ENCODE assay signal across 13 cellular contexts in the genomic region with DNA sequence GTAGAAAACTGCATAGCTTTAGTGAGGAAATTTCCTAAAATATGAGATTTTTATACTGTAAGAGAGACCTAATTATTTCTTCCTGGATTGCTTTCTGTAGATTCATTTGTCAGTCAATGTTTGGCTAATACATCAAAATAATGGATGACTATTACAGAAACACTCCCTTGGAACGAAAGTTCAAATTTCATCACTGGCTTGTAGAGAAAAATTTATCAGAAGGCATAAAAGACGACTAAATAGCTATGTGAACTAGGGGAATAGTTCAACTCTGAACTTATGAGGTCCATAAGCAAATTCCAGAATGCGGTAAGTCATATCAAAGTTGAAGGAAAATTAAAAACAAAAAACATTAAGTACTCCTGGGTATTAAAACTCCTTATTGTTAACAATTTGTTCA. TPM values are rescaled to one million over a fixed set of nuclear protein-coding genes. Genes with fewer than 3 reads are reported as not detected.
DNase-seq lines count a peak whose midpoint lies in the region; ATAC-seq, FAIRE-seq and TF ChIP-seq lines count a peak whose summit lies in the region.
"Had no signal": no experiment of that assay in that cellular context is flagged by ENCODE, and none has a peak within 500 bp of the region (broad histone marks: within the 10 kb centered on the region; RNA-seq: fewer than 3 reads in every experiment).

No MANE protein-coding gene starts in this region.

- H3K27me3 ChIP-seq in SJSA1 (replicated peaks) (no peaks in the 10 kb centered on the region), psoas muscle (ENCODE audit: insufficient read depth in 3 of 3, low read length in 2 of 3) (no peaks in the 10 kb centered on the region)
- H3K27me3 ChIP-seq: tibial nerve had no signal

- H3K36me3 ChIP-seq in SJSA1 (peaks cover 27% of the 10 kb centered on the region), psoas muscle (ENCODE audit: insufficient read depth in 1 of 2, low read depth in 1 of 2) (peaks cover 2 to 47% of the 10 kb centered on the region in 2 donors)

- no peak overlapping the region for H3K4me3 ChIP-seq in AG10803 (ENCODE audit: low read length)
- H3K4me3 ChIP-seq in SJSA1 = no peak overlapping the region
- H3K4me3 ChIP-seq in fibroblast of mammary gland (ENCODE audit: control insufficient read depth, low read depth, low read length) = no peak overlapping the region
- no peak overlapping the region for H3K4me3 ChIP-seq in psoas muscle
- H3K4me3 ChIP-seq: tibial nerve had no signal

- peak overlapping the region; percentile 99 for H3K27ac ChIP-seq in SJSA1
- H3K27ac ChIP-seq in psoas muscle = peak overlapping the region; percentile 73
- H3K27ac ChIP-seq: KMS-11 had no signal

- ATAC-seq in psoas muscle = no peak
- no peak for ATAC-seq in GM18873 (IDR thresholded peaks at IDR 0.05; ENCODE audit: low FRiP score, unreplicated experiment)

- no peak for FAIRE-seq in frontal cortex (lab: Jason Lieb, UNC)

- H3K9me3 ChIP-seq in SJSA1 (replicated peaks) (no peaks in the 10 kb centered on the region), psoas muscle (no peaks in the 10 kb centered on the region)
- H3K9me3 ChIP-seq: tibial nerve had no signal

- H3K4me1 ChIP-seq in SJSA1 (replicated peaks) = peaks cover 34% of the 10 kb centered on the region
- H3K4me1 ChIP-seq in psoas muscle = peaks cover 10% of the 10 kb centered on the region

- intact Hi-C loops in psoas muscle (cut with DNase I) = no loop called here

- TF ChIP-seq CTCF in AG10803 (conservative IDR thresholded peaks at IDR 0.05; ENCODE audit: low read length) (no peak), fibroblast of mammary gland (conservative IDR thresholded peaks at IDR 0.05; ENCODE audit: control insufficient read depth, insufficient read depth, low read depth, low read length) (no peak), psoas muscle (IDR thresholded peaks at IDR 0.05) (no peak)

- DNase-seq in AG10803 (ENCODE audit: low read depth) = peak; percentile 60
- no peak for DNase-seq in SJSA1 (ENCODE audit: low read depth in 1 of 2, low spot score in 2 of 2)
- peak; percentile 76 for DNase-seq in fibroblast of mammary gland (ENCODE audit: low read depth)
- no peak for DNase-seq in psoas muscle
- DNase-seq in NCI-H345 treated with DMSO at 0.1 percent for 48 hours (lab: John Stamatoyannopoulos, UW; ENCODE audit: unreplicated experiment) = no peak
- DNase-seq in frontal cortex (ENCODE audit: low spot score in 2 of 2) = no peak
- DNase-seq in NCI-H146 treated with DMSO at 0.1 percent for 48 hours (lab: John Stamatoyannopoulos, UW; ENCODE audit: unreplicated experiment) = no peak
- DNase-seq: activated CD4-positive, alpha-beta memory T cell treated with anti-CD3 and anti-CD28 coated beads, Interleukin-2, amount 10 ng/mL, durations not matched to agents 7 days and 5 days; activated naive CD4-positive, alpha-beta T cell treated with anti-CD3 and anti-CD28 coated beads for 36 hours; cortex of kidney had no signal

- WGBS in psoas muscle, 3 donors = 78 to 82% (median 81%) methylated on average over 3 of the region's 3 CpGs

RNA-seq across cellular contexts. Expression of a gene that starts 36.0 kb away (rescaled TPM):
- 8.7 and 14.7 TPM in 2 replicates for total RNA-seq in SJSA1 (2014; rRNA removed; shearing (Covaris generic))
- under 1 TPM; 0.32 to 0.86 (median 0.43) TPM for total RNA-seq in psoas muscle
- under 1 TPM; 0.18 to 0.40 (median 0.39) TPM for polyA plus RNA-seq in psoas muscle
- total RNA-seq in frontal cortex = 2.0 TPM

Comparison
In these comparisons a context has a peak if more than half of its experiments do, and no peak if none do; other contexts are left out.
1. DNase-seq: peak in AG10803 (single experiment) and fibroblast of mammary gland (single experiment); none in SJSA1 (0 of 2), psoas muscle (0 of 2), NCI-H345 treated with DMSO at 0.1 percent for 48 hours (single experiment), frontal cortex (0 of 2) and NCI-H146 treated with DMSO at 0.1 percent for 48 hours (single experiment).